In the genomic region with DNA sequence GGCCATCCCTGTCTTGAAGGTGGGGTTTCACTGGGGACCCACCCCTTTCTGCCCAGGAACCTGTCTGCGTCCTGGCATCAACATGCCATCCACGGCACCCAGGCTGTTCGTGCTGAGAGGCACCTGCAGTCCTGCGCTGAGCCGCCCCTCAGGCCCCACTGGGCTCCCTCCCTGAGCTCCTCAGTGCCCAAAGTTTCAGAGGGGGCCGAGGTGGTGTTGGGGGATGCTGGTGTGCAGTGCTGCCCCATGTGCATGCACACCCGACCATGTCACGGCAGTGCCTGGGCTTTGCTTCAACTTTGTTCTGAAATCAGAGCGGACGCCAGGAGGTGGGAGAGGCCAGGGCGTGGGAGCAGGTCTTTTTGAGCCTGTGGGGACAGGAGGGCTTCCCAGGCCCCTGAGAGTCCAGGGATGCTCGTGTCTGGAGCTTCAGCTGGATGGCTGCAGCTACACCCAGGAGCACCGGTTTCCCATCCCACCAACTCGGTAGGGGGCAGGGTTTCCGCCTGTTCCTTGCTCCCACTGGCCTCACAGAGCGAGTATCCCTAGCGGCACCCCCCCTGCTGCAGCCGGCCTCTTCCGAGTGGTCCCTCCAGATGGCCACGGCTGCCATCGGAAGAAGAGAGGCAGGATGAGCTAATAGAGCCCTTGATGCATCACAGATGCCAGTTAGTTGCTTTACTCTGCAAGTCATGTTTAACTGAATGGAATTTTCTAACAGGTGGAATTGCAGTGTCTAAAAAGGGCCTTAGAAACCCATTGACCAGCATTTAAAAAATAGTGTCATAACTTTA, we compare ENCODE assay signal across 22 cellular contexts. TPM values are rescaled to one million over a fixed set of nuclear protein-coding genes. Genes with fewer than 3 reads are reported as not detected.
A peak's percentile ranks its signal among the peaks of the same experiment; 100 is the strongest.
DNase-seq lines count a peak whose midpoint lies in the region; ATAC-seq and TF ChIP-seq lines count a peak whose summit lies in the region.
"Had no signal": no experiment of that assay in that cellular context is flagged by ENCODE, and none has a peak within 500 bp of the region (broad histone marks: within the 10 kb centered on the region; RNA-seq: fewer than 3 reads in every experiment).

No MANE protein-coding gene starts in this region.

- H3K9ac ChIP-seq in neuronal stem cell (ENCODE audit: low read depth, low read length, poor library complexity), result no peak overlapping the region
- H3K9ac ChIP-seq in PC-3 (ENCODE audit: low read length), result no peak overlapping the region

- no CpG with 5 or more reads among the region's 21 CpGs for WGBS in neuronal stem cell (ENCODE audit: extremely low coverage in 2 of 2, insufficient read length in 2 of 2, insufficient replicate concordance in 1 of 2), 2 donors

- H3K18ac ChIP-seq in neuronal stem cell (ENCODE audit: low read length), result peak overlapping the region; percentile 91

- peak overlapping the region; percentile 12 for H3K14ac ChIP-seq in neuronal stem cell (ENCODE audit: low read length)

- no peak overlapping the region for H3K4me3 Mint-ChIP-seq in CD14-positive monocyte
- H3K4me3 Mint-ChIP-seq: brain; CD4-positive, CD25-positive, alpha-beta regulatory T cell; WTC11 had no signal

- H4K91ac ChIP-seq in neuronal stem cell (ENCODE audit: low read depth, low read length, poor library complexity), result peak overlapping the region; percentile 65

- H2BK120ac ChIP-seq in neuronal stem cell (ENCODE audit: low read depth, low read length), result no peak overlapping the region

- DNase-seq in CD14-positive monocyte (ENCODE audit: low spot score) (no peak), NCI-H524 (lab: John Stamatoyannopoulos, UW) (peak; percentile 76 to 95), dorsolateral prefrontal cortex (peak in 1 of 10 donors; percentile 49), neuronal stem cell (ENCODE audit: low spot score) (no peak), PC-3 (no peak), islet precursor cell (no peak), left lobe of liver (ENCODE audit: low spot score) (no peak)
- DNase-seq: activated CD4-positive, alpha-beta T cell treated with anti-CD3 and anti-CD28 coated beads, Interleukin-2, amount 50 U/mL, for 48 hours; activated gamma-delta T cell treated with Interleukin-2 at 50 U/mL for 16 hours; CD4-positive, CD25-positive, alpha-beta regulatory T cell; effector memory CD4-positive, alpha-beta T cell; kidney; mammary epithelial cell; MV-4-11; NCI-H1694 treated with DMSO at 0.1 percent for 48 hours; NCI-H774; stomach; T-helper 9 cell had no signal

- peak overlapping the region; percentile 93 for H4K8ac ChIP-seq in neuronal stem cell (ENCODE audit: low read depth, low read length)

- H2AFZ ChIP-seq in neuronal stem cell (ENCODE audit: low read length) (no peak overlapping the region), PC-3 (ENCODE audit: low read length) (no peak overlapping the region)

- peaks cover 65% of the 10 kb centered on the region for H3K4me1 Mint-ChIP-seq in CD14-positive monocyte

- no peak for TF ChIP-seq CTCF in CD14-positive monocyte (IDR thresholded peaks at IDR 0.05)
- peak in 7 of 56 donors; percentile 8 to 28 (median 19) for TF ChIP-seq CTCF in dorsolateral prefrontal cortex (IDR thresholded peaks at IDR 0.05 in 54 of 56, conservative IDR thresholded peaks at IDR 0.05 in 2 of 56; ENCODE audit: low read depth in 1 of 56, partially characterized antibody in 56 of 56)
- TF ChIP-seq CTCF in PC-3 (conservative IDR thresholded peaks at IDR 0.05; ENCODE audit: low read depth, low read length), result no peak

- peak overlapping the region; percentile 84 for H3K4ac ChIP-seq in neuronal stem cell (ENCODE audit: low read length)

- peaks cover 0 to 1% (median 0%) of the 10 kb centered on the region in 7 donors for H3K9me3 Mint-ChIP-seq in CD14-positive monocyte
- H3K9me3 Mint-ChIP-seq: CD4-positive, CD25-positive, alpha-beta regulatory T cell; WTC11 had no signal

- CTCF ChIA-PET in PC-3 (lab: Charles Lee), result no interaction called here

- no TSS peak for BruUV-seq in PC-3 (replicated peaks; lab: Mats Ljungman, UMichigan)

- H2BK12ac ChIP-seq in neuronal stem cell (ENCODE audit: low read length), result peak overlapping the region; percentile 31

- H3K4me1 ChIP-seq in neuronal stem cell (ENCODE audit: control insufficient read depth in 2 of 2, insufficient read depth in 1 of 2, low read depth in 1 of 2, low read length in 2 of 2) (peaks cover 3 to 5% of the 10 kb centered on the region in 2 donors), PC-3 (ENCODE audit: insufficient read depth, low read length) (peaks cover 20% of the 10 kb centered on the region)

- H3K27ac ChIP-seq in dorsolateral prefrontal cortex, result peak overlapping the region in 54 of 59 donors; percentile 28 to 96 (median 76)
- H3K27ac ChIP-seq in neuronal stem cell (replicated peaks; ENCODE audit: low read length), result no peak overlapping the region
- H3K27ac ChIP-seq in PC-3 (ENCODE audit: low read length), result no peak overlapping the region
- H3K27ac ChIP-seq: esophagus muscularis mucosa, gastroesophageal sphincter, stomach had no signal

- intact Hi-C loops in CD14-positive monocyte (cut with micrococcal nuclease) (no loop called here), dorsolateral prefrontal cortex (cut with DNase I) (no loop called here), PC-3 (cut with micrococcal nuclease) (no loop called here)

- H3K9me2 ChIP-seq in PC-3 (replicated peaks; ENCODE audit: low read length), result no peaks in the 10 kb centered on the region

- H3K79me1 ChIP-seq in neuronal stem cell (ENCODE audit: low read depth, low read length), result peaks cover 6% of the 10 kb centered on the region

- ATAC-seq in PC-3 (no peak), left lobe of liver (no peak)
- ATAC-seq: gastroesophageal sphincter, WTC11 had no signal

- H3K4me2 ChIP-seq in neuronal stem cell (ENCODE audit: insufficient read depth, low read length, poor library complexity, severe bottlenecking) (no peak overlapping the region), PC-3 (ENCODE audit: low read length) (no peak overlapping the region)

- peak overlapping the region; percentile 48 to 86 (median 80) for H3K27ac Mint-ChIP-seq in CD14-positive monocyte

- peak overlapping the region; percentile 66 for H2BK5ac ChIP-seq in neuronal stem cell (ENCODE audit: low read length)

- H3K27me3 ChIP-seq in dorsolateral prefrontal cortex, result no peaks in the 10 kb centered on the region
- H3K27me3 ChIP-seq in neuronal stem cell (ENCODE audit: control insufficient read depth in 3 of 3, insufficient read depth in 3 of 3, low read depth in 1 of 3, low read length in 3 of 3), result no peaks in the 10 kb centered on the region
- H3K27me3 ChIP-seq in PC-3 (ENCODE audit: low read length), result no peaks in the 10 kb centered on the region
- H3K27me3 ChIP-seq: esophagus muscularis mucosa, gastroesophageal sphincter, stomach had no signal

- H3K23ac ChIP-seq in neuronal stem cell (ENCODE audit: low read depth, low read length, poor library complexity), result peak overlapping the region; percentile 44

- H3K4me3 ChIP-seq in dorsolateral prefrontal cortex (no peak overlapping the region), neuronal stem cell (ENCODE audit: low read length in 2 of 2) (no peak overlapping the region), PC-3 (ENCODE audit: low read length) (no peak overlapping the region)
- H3K4me3 ChIP-seq: esophagus muscularis mucosa, gastroesophageal sphincter, stomach had no signal

- H3K9me3 ChIP-seq in neuronal stem cell (replicated peaks in 1 of 2; ENCODE audit: control insufficient read depth in 2 of 2, insufficient read depth in 1 of 2, low read depth in 1 of 2, low read length in 2 of 2) (no peaks in the 10 kb centered on the region), PC-3 (ENCODE audit: low read length) (no peaks in the 10 kb centered on the region)
- H3K9me3 ChIP-seq: esophagus muscularis mucosa, gastroesophageal sphincter, stomach had no signal

- peak overlapping the region; percentile 53 for H2AK5ac ChIP-seq in neuronal stem cell (ENCODE audit: low read depth, low read length)

- peaks cover 0 to 3% of the 10 kb centered on the region in 2 donors for H3K36me3 Mint-ChIP-seq in CD14-positive monocyte
- H3K36me3 Mint-ChIP-seq: brain, WTC11 had no signal

- no peaks in the 10 kb centered on the region for H4K20me1 ChIP-seq in PC-3 (ENCODE audit: low read length)

- H2BK15ac ChIP-seq in neuronal stem cell (ENCODE audit: low read length), result peak overlapping the region; percentile 27

- POLR2A ChIA-PET in PC-3 (lab: Charles Lee; ENCODE audit: unreplicated experiment), result no interaction called here

- H3K27me3 Mint-ChIP-seq in CD14-positive monocyte (ENCODE audit: low read depth in 3 of 3), result no peaks in the 10 kb centered on the region
- H3K27me3 Mint-ChIP-seq: brain; CD4-positive, CD25-positive, alpha-beta regulatory T cell had no signal

- H3K79me2 ChIP-seq in PC-3 (ENCODE audit: low read length), result peaks cover 22% of the 10 kb centered on the region

- H3K36me3 ChIP-seq in neuronal stem cell (replicated peaks in 1 of 2; ENCODE audit: control insufficient read depth in 2 of 2, insufficient read depth in 2 of 2, low read length in 2 of 2), result no peaks in the 10 kb centered on the region
- H3K36me3 ChIP-seq in PC-3 (ENCODE audit: low read depth, low read length), result no peaks in the 10 kb centered on the region
- H3K36me3 ChIP-seq: esophagus muscularis mucosa, gastroesophageal sphincter, stomach had no signal

- H3F3A ChIP-seq in PC-3 (ENCODE audit: low read length, unreplicated experiment), result no peaks in the 10 kb centered on the region

RNA-seq across cellular contexts. Expression of a gene that starts 44.0 kb away (rescaled TPM):
- 1 to 10 TPM; 6.5 to 9.1 TPM for polyA plus RNA-seq in CD14-positive monocyte
- total RNA-seq in dorsolateral prefrontal cortex (10 to 100 TPM; 10.9 to 39.0 (median 19.4) TPM), PC-3 (2014; rRNA removed) (4.1 and 5.9 TPM in 2 replicates), left lobe of liver (6.2 TPM)
- polyA plus RNA-seq in neuronal stem cell (2013, experiment 1 of 2), result 10.6 TPM
- 9.7 TPM for polyA plus RNA-seq in neuronal stem cell (2013, experiment 2 of 2)

Comparison
In these comparisons a context has a peak if more than half of its experiments do, and no peak if none do; other contexts are left out.
1. DNase-seq: peak in NCI-H524 (2 of 2); none in CD14-positive monocyte (single experiment), neuronal stem cell (single experiment), PC-3 (single experiment), islet precursor cell (single experiment) and left lobe of liver (single experiment).
2. H3K27ac ChIP-seq: peak in dorsolateral prefrontal cortex (54 of 59); none in neuronal stem cell (single experiment) and PC-3 (single experiment).